ENCODE assay signal across 12 cellular contexts in the genomic region with DNA sequence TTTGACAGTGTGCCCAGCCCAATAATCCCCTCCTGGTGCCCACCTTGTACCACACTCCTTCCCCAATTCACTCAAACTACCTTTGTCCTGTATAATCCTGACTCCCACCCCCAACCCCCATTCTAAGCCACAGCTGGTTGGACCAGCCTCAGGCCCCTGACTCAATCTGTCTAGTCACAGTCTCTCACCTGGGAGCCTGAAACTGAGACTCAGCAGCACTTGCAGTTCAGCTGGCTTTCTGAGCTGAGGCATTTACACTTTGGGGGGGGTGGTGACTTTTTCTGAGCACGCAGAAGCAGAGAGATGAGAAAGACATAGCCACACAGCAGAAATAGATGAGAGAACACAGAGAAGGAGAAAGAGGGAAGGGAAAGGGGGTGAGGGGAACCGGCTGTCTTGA.
A peak's percentile ranks its signal among the peaks of the same experiment; 100 is the strongest.
DNase-seq lines count a peak whose midpoint lies in the region; ATAC-seq and TF ChIP-seq lines count a peak whose summit lies in the region.
"Had no signal": no experiment of that assay in that cellular context is flagged by ENCODE, and none has a peak within 500 bp of the region (broad histone marks: within the 10 kb centered on the region; RNA-seq: fewer than 3 reads in every experiment).

No MANE protein-coding gene starts in this region.

- H3F3A ChIP-seq in neural progenitor cell (ENCODE audit: low read depth): no peaks in the 10 kb centered on the region

- intact Hi-C loops in CD4-positive, alpha-beta T cell (cut with DNase I, micrococcal nuclease): no loop called here

- H3K36me3 Mint-ChIP-seq in neural progenitor cell: no peaks in the 10 kb centered on the region
- H3K36me3 Mint-ChIP-seq in CD4-positive, alpha-beta T cell (ENCODE audit: low read depth): no peaks in the 10 kb centered on the region

- DNase-seq in NCI-H524 (lab: John Stamatoyannopoulos, UW) (peak; percentile 25 to 42), NCI-H524 treated with DMSO at 0.1 percent for 48 hours (lab: John Stamatoyannopoulos, UW) (no peak), neural progenitor cell (ENCODE audit: low spot score) (no peak), hippocampal formation (lab: John Stamatoyannopoulos, UW) (no peak), occipital lobe (lab: John Stamatoyannopoulos, UW) (no peak)
- no peak for DNase-seq in CD4-positive, alpha-beta T cell
- DNase-seq: 8988T, left cardiac atrium, NCI-H2081 treated with DMSO at 0.1 percent for 48 hours had no signal

- H3K9me3 ChIP-seq in neural progenitor cell (ENCODE audit: low read depth): peaks cover 6% of the 10 kb centered on the region
- H3K9me3 ChIP-seq in CD4-positive, alpha-beta T cell (ENCODE audit: control insufficient read depth, low read length): peaks cover 4% of the 10 kb centered on the region

- peak; percentile 85 for ATAC-seq in GM21576 (IDR thresholded peaks at IDR 0.05; ENCODE audit: unreplicated experiment)
- peak; percentile 90 for ATAC-seq in HG03354 (IDR thresholded peaks at IDR 0.05; ENCODE audit: poor library complexity, severe bottlenecking, unreplicated experiment)
- ATAC-seq in CD4-positive, alpha-beta T cell (ENCODE audit: poor library complexity): no peak
- ATAC-seq: left cardiac atrium had no signal

- no peaks in the 10 kb centered on the region for H3K27me3 ChIP-seq in neural progenitor cell
- no peaks in the 10 kb centered on the region for H3K27me3 ChIP-seq in CD4-positive, alpha-beta T cell (ENCODE audit: control insufficient read depth, insufficient read depth, low read length)

- no peak overlapping the region for H3K4me3 ChIP-seq in neural progenitor cell

- no peak for TF ChIP-seq CTCF in neural progenitor cell (IDR thresholded peaks at IDR 0.05)
- TF ChIP-seq CTCF in CD4-positive, alpha-beta T cell (IDR thresholded peaks at IDR 0.05): no peak

- POLR2A ChIA-PET in CD4-positive, alpha-beta T cell (lab: Charles Lee): interaction anchor here (1.2 kb wide), 1 partner anchor 15 kb away, joined by 3 read pairs; no protein-coding TSS in a partner anchor

- H4K20me1 ChIP-seq in neural progenitor cell (ENCODE audit: low read depth): no peaks in the 10 kb centered on the region

- H3K79me2 ChIP-seq in neural progenitor cell (ENCODE audit: low read depth): no peaks in the 10 kb centered on the region

- H3K27me3 Mint-ChIP-seq in neural progenitor cell (ENCODE audit: insufficient read depth, low read depth): no peaks in the 10 kb centered on the region
- H3K27me3 Mint-ChIP-seq in CD4-positive, alpha-beta T cell: no peaks in the 10 kb centered on the region

- H3K4me1 Mint-ChIP-seq in neural progenitor cell: peaks cover 18% of the 10 kb centered on the region
- peaks cover 11% of the 10 kb centered on the region for H3K4me1 Mint-ChIP-seq in CD4-positive, alpha-beta T cell (ENCODE audit: low read depth)

- no peak overlapping the region for H3K4me2 ChIP-seq in neural progenitor cell

- H3K27ac ChIP-seq in neural progenitor cell: no peak overlapping the region
- H3K27ac ChIP-seq in CD4-positive, alpha-beta T cell (ENCODE audit: low read depth, low read length): no peak overlapping the region
- H3K27ac ChIP-seq: HL-60 had no signal

- H3K36me3 ChIP-seq in neural progenitor cell: no peaks in the 10 kb centered on the region

- H3K9ac ChIP-seq in neural progenitor cell: no peak overlapping the region

- H3K27ac Mint-ChIP-seq in neural progenitor cell: peak overlapping the region; percentile 52
- H3K27ac Mint-ChIP-seq in CD4-positive, alpha-beta T cell: no peak overlapping the region

- CTCF ChIA-PET in CD4-positive, alpha-beta T cell (lab: Charles Lee): no interaction called here

- no peak overlapping the region for H3K4me3 Mint-ChIP-seq in neural progenitor cell
- H3K4me3 Mint-ChIP-seq in CD4-positive, alpha-beta T cell: no peak overlapping the region

- H3K9me3 Mint-ChIP-seq in neural progenitor cell: peaks cover 6% of the 10 kb centered on the region
- H3K9me3 Mint-ChIP-seq in CD4-positive, alpha-beta T cell: peaks cover 4% of the 10 kb centered on the region

- H3K4me1 ChIP-seq in neural progenitor cell: peaks cover 5% of the 10 kb centered on the region

- H2AFZ ChIP-seq in neural progenitor cell (replicated peaks): peak overlapping the region; percentile 77

Comparison
In these comparisons a context has a peak if more than half of its experiments do, and no peak if none do; other contexts are left out.
1. DNase-seq: peak in NCI-H524 (2 of 2); none in NCI-H524 treated with DMSO at 0.1 percent for 48 hours (single experiment), neural progenitor cell (single experiment), hippocampal formation (0 of 2), CD4-positive, alpha-beta T cell (0 of 10) and occipital lobe (single experiment).